In genomic region chr3:150183619-150184425, GRCh38 we compare ENCODE assay signal across 9 cellular contexts.
DNase-seq lines count a peak whose midpoint lies in the region; ATAC-seq, FAIRE-seq and TF ChIP-seq lines count a peak whose summit lies in the region.
"Had no signal": no experiment of that assay in that cellular context is flagged by ENCODE, and none has a peak within 500 bp of the region (broad histone marks: within the 10 kb centered on the region; RNA-seq: fewer than 3 reads in every experiment).

No MANE protein-coding gene starts in this region.

- H3K9me2 ChIP-seq in OCI-LY7 (ENCODE audit: insufficient read depth, low read length), result no peaks in the 10 kb centered on the region

- H3K4me1 ChIP-seq in OCI-LY7 (ENCODE audit: insufficient read depth, low read length, poor library complexity, severe bottlenecking), result no peaks in the 10 kb centered on the region

- no peaks in the 10 kb centered on the region for H3K36me3 ChIP-seq in OCI-LY7 (ENCODE audit: insufficient read depth, low read length)

- intact Hi-C loops in OCI-LY7 (cut with micrococcal nuclease; ENCODE audit: unreplicated experiment), result loop anchor here (5.0 kb wide), 1 partner anchor 212 kb away; the partner anchor contains the start of gene PFN2

- H4K20me1 ChIP-seq in OCI-LY7 (ENCODE audit: insufficient read depth, low read length), result no peaks in the 10 kb centered on the region

- peak; percentile 97 for TF ChIP-seq RAD21 in Ishikawa (IDR thresholded peaks at IDR 0.05; ENCODE audit: low read depth)

- POLR2A ChIA-PET in OCI-LY7 (lab: Charles Lee), result interaction anchor here (0.8 to 1.4 kb wide), 3 partner anchors 9 to 80 kb away, joined by 3 to 4 read pairs (median 4); no protein-coding TSS in a partner anchor

- no TSS peak for BruUV-seq in OCI-LY7 (replicated peaks; lab: Mats Ljungman, UMichigan)

- DNase-seq in D721Med (ENCODE audit: insufficient read length, low spot score) (peak; percentile 21), OCI-LY7 (ENCODE audit: low spot score) (peak; percentile 36), foreskin melanocyte (peak; percentile 73), superior temporal gyrus (ENCODE audit: extremely low spot score) (peak; percentile 94)
- DNase-seq in activated T-helper 9 cell treated with anti-CD3 and anti-CD28 coated beads, Interleukin-2, amount 50 U/mL, for 16 hours (ENCODE audit: low read depth), result peak; percentile 13

- no peaks in the 10 kb centered on the region for H3K27me3 Mint-ChIP-seq in nephron (ENCODE audit: low read depth)

- H3K79me2 ChIP-seq in OCI-LY7 (ENCODE audit: insufficient read depth, low read depth, low read length), result no peaks in the 10 kb centered on the region

- H3K4me2 ChIP-seq in OCI-LY7 (ENCODE audit: low read length), result no peak overlapping the region

- ATAC-seq in GM21447 (IDR thresholded peaks at IDR 0.05; ENCODE audit: unreplicated experiment), result peak; percentile 88

- 0 out of 2 replicates have a peak overlapping the region, but pooled peaks have one; percentile 14 for H2AFZ ChIP-seq in OCI-LY7 (ENCODE audit: low read length)

- peak; percentile 74 for FAIRE-seq in D721Med (lab: Jason Lieb, UNC)

- H3K4me3 Mint-ChIP-seq in nephron, result no peak overlapping the region
- H3K4me3 Mint-ChIP-seq: dendritic cell treated with granulocyte-macrophage colony-stimulating factor and Interleukin-4, amounts not matched to agents 40 ng/mL and 50 ng/mL, for 4 days had no signal

- CTCF ChIA-PET in OCI-LY7 (lab: Charles Lee; ENCODE audit: unreplicated experiment), result interaction anchor here (0.6 kb wide), 3 partner anchors 119 to 305 kb away, joined by 3 to 5 read pairs (median 3); no protein-coding TSS in a partner anchor

- no peak overlapping the region for H3K4me3 ChIP-seq in OCI-LY7 (ENCODE audit: low read depth, low read length, poor library complexity, severe bottlenecking)

- TF ChIP-seq EP300 in Ishikawa (IDR thresholded peaks at IDR 0.05; ENCODE audit: borderline replicate concordance), result no peak

- peaks cover 16% of the 10 kb centered on the region for H3K4me1 Mint-ChIP-seq in nephron

- no peak overlapping the region for H3K27ac Mint-ChIP-seq in nephron
- H3K27ac Mint-ChIP-seq: dendritic cell treated with granulocyte-macrophage colony-stimulating factor and Interleukin-4, amounts not matched to agents 40 ng/mL and 50 ng/mL, for 4 days had no signal

- peaks cover 10% of the 10 kb centered on the region for H3K9me3 Mint-ChIP-seq in nephron
- H3K9me3 Mint-ChIP-seq: dendritic cell treated with granulocyte-macrophage colony-stimulating factor and Interleukin-4, amounts not matched to agents 40 ng/mL and 50 ng/mL, for 4 days had no signal

- TF ChIP-seq CTCF in D721Med (IDR thresholded peaks at IDR 0.05; ENCODE audit: insufficient read depth, missing control alignments) (peak; percentile 87), OCI-LY7 (conservative IDR thresholded peaks at IDR 0.05; ENCODE audit: low read length) (peak; percentile 66), nephron (IDR thresholded peaks at IDR 0.05; ENCODE audit: unreplicated experiment in 3 of 3) (peak; percentile 65 to 79 (median 76))

- H3K36me3 Mint-ChIP-seq in nephron (ENCODE audit: low read depth), result no peaks in the 10 kb centered on the region

- no peaks in the 10 kb centered on the region for H3K9me3 ChIP-seq in OCI-LY7 (ENCODE audit: low read length)

- no peak overlapping the region for H3K27ac ChIP-seq in OCI-LY7 (ENCODE audit: low read depth, low read length, poor library complexity, severe bottlenecking)

TF ChIP-seq in Ishikawa, 13 proteins besides CTCF, POLR2A, EP300 and RAD21:
- TF ChIP-seq FOXM1 (IDR thresholded peaks at IDR 0.05; ENCODE audit: borderline replicate concordance, low read depth) (no peak), MAX (IDR thresholded peaks at IDR 0.05) (peak; percentile 63), YY1 (IDR thresholded peaks at IDR 0.05; ENCODE audit: low read depth) (no peak), EGR1 (IDR thresholded peaks at IDR 0.05) (no peak), ZBTB7A (IDR thresholded peaks at IDR 0.05; ENCODE audit: low read depth) (no peak), REST (IDR thresholded peaks at IDR 0.05; ENCODE audit: low read depth) (no peak), CEBPB (IDR thresholded peaks at IDR 0.05) (no peak)
TF ChIP-seq in Ishikawa: peak in this region for 1.

Comparison
In these comparisons a context has a peak if more than half of its experiments do, and no peak if none do; other contexts are left out.
1. DNase-seq: peak in every context shown above with its lines; median percentile 94 in superior temporal gyrus; 73 in foreskin melanocyte; 36 in OCI-LY7; 21 in D721Med; 13 in activated T-helper 9 cell treated with anti-CD3 and anti-CD28 coated beads, Interleukin-2, amount 50 U/mL, for 16 hours.